ENCODE assay signal across 21 cellular contexts in the genomic region with DNA sequence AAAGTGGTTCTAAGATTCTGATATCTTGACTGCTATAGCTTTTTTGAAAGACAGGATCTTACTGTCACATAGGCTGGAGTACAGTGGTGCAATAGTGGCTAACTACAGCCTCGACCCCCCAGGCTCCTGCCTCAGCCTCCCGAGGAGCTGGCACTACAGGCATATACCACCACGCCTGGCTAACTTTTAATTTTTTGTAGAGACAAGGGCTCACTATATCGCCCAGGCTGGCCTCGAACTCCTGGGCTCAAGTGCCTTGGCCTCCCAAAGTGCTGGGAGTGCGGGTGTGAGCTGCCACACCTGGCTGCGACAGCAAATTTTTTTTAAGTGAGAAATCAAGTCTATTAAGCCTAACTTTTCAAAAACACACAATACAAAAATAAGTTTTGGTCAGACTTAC.
DNase-seq lines count a peak whose midpoint lies in the region; ATAC-seq and TF ChIP-seq lines count a peak whose summit lies in the region.
"Had no signal": no experiment of that assay in that cellular context is flagged by ENCODE, and none has a peak within 500 bp of the region (broad histone marks: within the 10 kb centered on the region; RNA-seq: fewer than 3 reads in every experiment).

No MANE protein-coding gene starts in this region.

- peak overlapping the region; percentile 91 to 99 (median 97) for H3K4me2 ChIP-seq in BLaER1 treated with 17β-estradiol and CSF1 and Interleukin-3, amounts not matched to agents 10 nM and 100 nM
- no peak overlapping the region for H3K4me2 ChIP-seq in DND-41 (ENCODE audit: insufficient read depth, low read length)
- H3K4me2 ChIP-seq in neuronal stem cell (ENCODE audit: insufficient read depth, low read length, poor library complexity, severe bottlenecking) = no peak overlapping the region
- H3K4me2 ChIP-seq: KMS-11 had no signal

- H3K79me2 ChIP-seq in DND-41 (ENCODE audit: insufficient read depth, low read length) = peaks cover 91% of the 10 kb centered on the region

- H3K79me1 ChIP-seq in neuronal stem cell (ENCODE audit: low read depth, low read length) = peaks cover 31% of the 10 kb centered on the region

- no peaks in the 10 kb centered on the region for H3K27me3 ChIP-seq in BLaER1 treated with 17β-estradiol and CSF1 and Interleukin-3, amounts not matched to agents 10 nM and 100 nM
- H3K27me3 ChIP-seq in DND-41 (ENCODE audit: insufficient read depth, low read length, poor library complexity) (no peaks in the 10 kb centered on the region), neuronal stem cell (ENCODE audit: control insufficient read depth in 3 of 3, insufficient read depth in 3 of 3, low read depth in 1 of 3, low read length in 3 of 3) (no peaks in the 10 kb centered on the region)
- no peaks in the 10 kb centered on the region for H3K27me3 ChIP-seq in effector memory CD4-positive, alpha-beta T cell (replicated peaks; ENCODE audit: control insufficient read depth, insufficient read depth, low read length, poor library complexity, severe bottlenecking)
- H3K27me3 ChIP-seq: heart left ventricle, upper lobe of right lung had no signal

- peaks cover 84 to 90% (median 88%) of the 10 kb centered on the region in 10 experiments for H3K4me1 ChIP-seq in BLaER1 treated with 17β-estradiol and CSF1 and Interleukin-3, amounts not matched to agents 10 nM and 100 nM
- H3K4me1 ChIP-seq in DND-41 (ENCODE audit: insufficient read depth, low read length) (peaks cover 23% of the 10 kb centered on the region), neuronal stem cell (ENCODE audit: control insufficient read depth in 2 of 2, insufficient read depth in 1 of 2, low read depth in 1 of 2, low read length in 2 of 2) (peaks cover 54 to 57% of the 10 kb centered on the region in 2 donors)
- H3K4me1 ChIP-seq in effector memory CD4-positive, alpha-beta T cell (ENCODE audit: control insufficient read depth, insufficient read depth, low read length, poor library complexity, severe bottlenecking) = peaks cover 10% of the 10 kb centered on the region

- H3K14ac ChIP-seq in neuronal stem cell (ENCODE audit: low read length) = no peak overlapping the region

- no CpG with 5 or more reads among the region's 7 CpGs for WGBS in neuronal stem cell (ENCODE audit: extremely low coverage in 2 of 2, insufficient read length in 2 of 2, insufficient replicate concordance in 1 of 2), 2 donors

- no peak overlapping the region for H3K4me3 ChIP-seq in BLaER1 treated with 17β-estradiol and CSF1 and Interleukin-3, amounts not matched to agents 10 nM and 100 nM
- H3K4me3 ChIP-seq in DND-41 (ENCODE audit: low read depth in 1 of 2, low read length in 2 of 2) = no peak overlapping the region
- H3K4me3 ChIP-seq in effector memory CD4-positive, alpha-beta T cell (ENCODE audit: insufficient read depth, low read depth, low read length, poor library complexity, severe bottlenecking) = no peak overlapping the region
- H3K4me3 ChIP-seq in neuronal stem cell (ENCODE audit: low read length in 2 of 2) = no peak overlapping the region
- H3K4me3 ChIP-seq: heart left ventricle, upper lobe of right lung had no signal

- ATAC-seq in DND-41 (ENCODE audit: insufficient read depth, low read depth) = no peak
- no peak for ATAC-seq in GM21390 (IDR thresholded peaks at IDR 0.05; ENCODE audit: unreplicated experiment)
- no peak for ATAC-seq in GM19467 (IDR thresholded peaks at IDR 0.05; ENCODE audit: unreplicated experiment)
- ATAC-seq: activated CD8-positive, alpha-beta T cell treated with anti-CD3 and anti-CD28 coated beads, Interleukin-2, amount 10 ng/mL, durations not matched to agents 7 days and 5 days; heart left ventricle; upper lobe of right lung had no signal

- no peak overlapping the region for H3K18ac ChIP-seq in neuronal stem cell (ENCODE audit: low read length)

- H2BK15ac ChIP-seq in neuronal stem cell (ENCODE audit: low read length) = peak overlapping the region; percentile 55

- H2BK120ac ChIP-seq in neuronal stem cell (ENCODE audit: low read depth, low read length) = no peak overlapping the region

- H2AFZ ChIP-seq in DND-41 (ENCODE audit: low read depth, low read length) = no peak overlapping the region
- H2AFZ ChIP-seq in neuronal stem cell (ENCODE audit: low read length) = no peak overlapping the region

- no peak overlapping the region for H4K91ac ChIP-seq in neuronal stem cell (ENCODE audit: low read depth, low read length, poor library complexity)

- TF ChIP-seq CTCF in DND-41 (IDR thresholded peaks at IDR 0.05; ENCODE audit: borderline replicate concordance, extremely low read depth, low read length, poor library complexity, severe bottlenecking) = no peak

- no peak overlapping the region for H3K23ac ChIP-seq in neuronal stem cell (ENCODE audit: low read depth, low read length, poor library complexity)

- no peaks in the 10 kb centered on the region for H3K9me3 ChIP-seq in BLaER1 treated with 17β-estradiol and CSF1 and Interleukin-3, amounts not matched to agents 10 nM and 100 nM (replicated peaks in 1 of 11)
- no peaks in the 10 kb centered on the region for H3K9me3 ChIP-seq in DND-41 (ENCODE audit: insufficient read depth, low read length, severe bottlenecking)
- no peaks in the 10 kb centered on the region for H3K9me3 ChIP-seq in effector memory CD4-positive, alpha-beta T cell (ENCODE audit: control insufficient read depth, low read length)
- no peaks in the 10 kb centered on the region for H3K9me3 ChIP-seq in neuronal stem cell (replicated peaks in 1 of 2; ENCODE audit: control insufficient read depth in 2 of 2, insufficient read depth in 1 of 2, low read depth in 1 of 2, low read length in 2 of 2)
- H3K9me3 ChIP-seq: heart left ventricle, upper lobe of right lung had no signal

- H2BK12ac ChIP-seq in neuronal stem cell (ENCODE audit: low read length) = no peak overlapping the region

- H4K8ac ChIP-seq in neuronal stem cell (ENCODE audit: low read depth, low read length) = no peak overlapping the region

- no peak overlapping the region for H2AK5ac ChIP-seq in neuronal stem cell (ENCODE audit: low read depth, low read length)

- no peak overlapping the region for H2BK5ac ChIP-seq in neuronal stem cell (ENCODE audit: low read length)

- no peak overlapping the region for H3K4ac ChIP-seq in neuronal stem cell (ENCODE audit: low read length)

- peaks cover 74 to 93% (median 90%) of the 10 kb centered on the region in 11 experiments; a peak in 21 of 22 replicates for H4K20me1 ChIP-seq in BLaER1 treated with 17β-estradiol and CSF1 and Interleukin-3, amounts not matched to agents 10 nM and 100 nM
- peaks cover 92% of the 10 kb centered on the region for H4K20me1 ChIP-seq in DND-41 (ENCODE audit: insufficient read depth, low read length)

- DNase-seq in DND-41 (no peak), neuronal stem cell (ENCODE audit: low spot score) (no peak), HT-29 (ENCODE audit: low spot score) (no peak)
- DNase-seq in effector memory CD4-positive, alpha-beta T cell = no peak
- no peak for DNase-seq in activated CD8-positive, alpha-beta memory T cell treated with anti-CD3 and anti-CD28 coated beads, Interleukin-2, amount 50 U/mL, for 4 hours
- DNase-seq: activated CD8-positive, alpha-beta T cell treated with anti-CD3 and anti-CD28 coated beads, Interleukin-2, amount 10 ng/mL, durations not matched to agents 7 days and 5 days; COR-L47; effector CD8-positive, alpha-beta T cell; HCEC 1CT; NCI-H1048; NCI-H2081 treated with DMSO at 0.1 percent for 48 hours; NCI-H524; occipital lobe; SHP77; stimulated activated naive CD4-positive, alpha-beta T cell; upper lobe of right lung had no signal

- H3K9ac ChIP-seq in BLaER1 treated with 17β-estradiol and CSF1 and Interleukin-3, amounts not matched to agents 10 nM and 100 nM = peak overlapping the region in 4 of 11 experiments; percentile 12 to 41 (median 32); a peak in 3 of 22 replicates
- no peak overlapping the region for H3K9ac ChIP-seq in DND-41 (ENCODE audit: low read depth, low read length)
- no peak overlapping the region for H3K9ac ChIP-seq in neuronal stem cell (ENCODE audit: low read depth, low read length, poor library complexity)
- H3K9ac ChIP-seq: KMS-11 had no signal

- H3K36me3 ChIP-seq in BLaER1 treated with 17β-estradiol and CSF1 and Interleukin-3, amounts not matched to agents 10 nM and 100 nM = peaks cover 10 to 27% (median 12%) of the 10 kb centered on the region in 11 experiments; a peak in 21 of 22 replicates
- H3K36me3 ChIP-seq in DND-41 (ENCODE audit: insufficient read depth, low read length) = peaks cover 39% of the 10 kb centered on the region
- peaks cover 17% of the 10 kb centered on the region for H3K36me3 ChIP-seq in effector memory CD4-positive, alpha-beta T cell (ENCODE audit: control insufficient read depth, insufficient read depth, low read length)
- H3K36me3 ChIP-seq in neuronal stem cell (replicated peaks in 1 of 2; ENCODE audit: control insufficient read depth in 2 of 2, insufficient read depth in 2 of 2, low read length in 2 of 2) = peaks cover 4 to 5% of the 10 kb centered on the region in 2 donors
- H3K36me3 ChIP-seq: upper lobe of right lung had no signal

- H3K27ac ChIP-seq in BLaER1 treated with 17β-estradiol and CSF1 and Interleukin-3, amounts not matched to agents 10 nM and 100 nM = peak overlapping the region in 3 of 11 experiments; percentile 4 to 22 (median 19); a peak in 1 of 22 replicates
- H3K27ac ChIP-seq in DND-41 (ENCODE audit: low read length) (peak overlapping the region; percentile 43; the same call in 1 of the 2 replicates), neuronal stem cell (replicated peaks; ENCODE audit: low read length) (no peak overlapping the region)
- H3K27ac ChIP-seq in effector memory CD4-positive, alpha-beta T cell (ENCODE audit: insufficient read depth, low read length, poor library complexity, severe bottlenecking) = peak overlapping the region; percentile 23
- H3K27ac ChIP-seq: KMS-11, upper lobe of right lung had no signal

Comparison
In these comparisons a context has a peak if more than half of its experiments do, and no peak if none do; other contexts are left out.
1. H3K4me2 ChIP-seq: peak in BLaER1 treated with 17β-estradiol and CSF1 and Interleukin-3, amounts not matched to agents 10 nM and 100 nM (11 of 11); none in DND-41 (single experiment) and neuronal stem cell (single experiment).